Comparison of ENCODE assay signal across 9 cellular contexts in genomic region chr22:44091021-44091721, GRCh38.
DNase-seq lines count a peak whose midpoint lies in the region; ATAC-seq lines count a peak whose summit lies in the region.
"Had no signal": no experiment of that assay in that cellular context is flagged by ENCODE, and none has a peak within 500 bp of the region (broad histone marks: within the 10 kb centered on the region; RNA-seq: fewer than 3 reads in every experiment).

No MANE protein-coding gene starts in this region.

- no peaks in the 10 kb centered on the region for H3K9me3 Mint-ChIP-seq in effector memory CD8-positive, alpha-beta T cell

- H3K4me1 Mint-ChIP-seq in effector memory CD8-positive, alpha-beta T cell (ENCODE audit: low read depth in 2 of 2), result peaks cover 3 to 8% of the 10 kb centered on the region in 2 donors

- H3K36me3 Mint-ChIP-seq in effector memory CD8-positive, alpha-beta T cell (ENCODE audit: insufficient read depth), result peaks cover 4% of the 10 kb centered on the region

- peak; percentile 40 for ATAC-seq in effector memory CD8-positive, alpha-beta T cell (replicated peaks)
- no peak for ATAC-seq in GM19324 (IDR thresholded peaks at IDR 0.05; ENCODE audit: low FRiP score, unreplicated experiment)

- H3K4me3 Mint-ChIP-seq in effector memory CD8-positive, alpha-beta T cell, result no peak overlapping the region

- peak; percentile 29 for DNase-seq in NCI-H510A treated with DMSO at 0.1 percent for 48 hours (lab: John Stamatoyannopoulos, UW)
- DNase-seq in NCI-H510A (lab: John Stamatoyannopoulos, UW), result no peak
- DNase-seq in RPMI7951 (ENCODE audit: low read depth), result peak; percentile 6
- no peak for DNase-seq in effector memory CD8-positive, alpha-beta T cell
- peak; percentile 45 for DNase-seq in stimulated activated CD4-positive, alpha-beta T cell treated with anti-CD3 and anti-CD28 coated beads, Interleukin-1b, Interleukin-23, amount 100 ng/mL, for 48 hours
- no peak for DNase-seq in NCI-H128 (lab: John Stamatoyannopoulos, UW; ENCODE audit: unreplicated experiment)
- DNase-seq in T-helper 9 cell, result no peak
- DNase-seq: testis had no signal

- no peaks in the 10 kb centered on the region for H3K27me3 Mint-ChIP-seq in effector memory CD8-positive, alpha-beta T cell

- H3K27ac Mint-ChIP-seq in effector memory CD8-positive, alpha-beta T cell, result peak overlapping the region in 1 of 2 donors; percentile 51

Comparison
In these comparisons a context has a peak if more than half of its experiments do, and no peak if none do; other contexts are left out.
1. DNase-seq: peak in NCI-H510A treated with DMSO at 0.1 percent for 48 hours (single experiment), RPMI7951 (single experiment) and stimulated activated CD4-positive, alpha-beta T cell treated with anti-CD3 and anti-CD28 coated beads, Interleukin-1b, Interleukin-23, amount 100 ng/mL, for 48 hours (single experiment); none in NCI-H510A (single experiment), effector memory CD8-positive, alpha-beta T cell (0 of 3), NCI-H128 (single experiment) and T-helper 9 cell (single experiment).